30 cellular contexts compared by ENCODE assay signal in the genomic region with DNA sequence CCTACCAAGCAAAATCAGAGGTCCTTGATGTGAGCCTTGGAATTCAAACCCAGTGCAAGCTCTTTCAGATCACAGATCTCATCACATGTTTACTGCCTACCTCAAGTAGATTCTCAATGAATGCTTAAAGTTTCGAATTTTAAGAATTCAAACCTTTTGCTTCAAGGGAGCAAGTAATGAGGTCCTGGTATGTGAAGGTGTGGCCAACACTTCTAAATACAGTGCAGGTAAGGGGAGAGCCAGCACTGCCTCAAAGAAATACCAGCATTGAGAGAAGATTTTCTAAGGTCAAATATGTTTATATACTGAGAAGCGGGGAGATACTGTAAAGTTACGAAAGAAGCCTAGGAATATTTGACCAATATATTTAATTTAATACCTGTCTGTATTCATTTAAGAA. TPM values are rescaled to one million over a fixed set of nuclear protein-coding genes. Genes with fewer than 3 reads are reported as not detected.
"Had no signal": no experiment of that assay in that cellular context is flagged by ENCODE, and none has a peak within 500 bp of the region (broad histone marks: within the 10 kb centered on the region; RNA-seq: fewer than 3 reads in every experiment).

No MANE protein-coding gene starts in this region.

- H3K9ac ChIP-seq: parathyroid adenoma had no signal

- H3K9me3 ChIP-seq: ovary, psoas muscle, right lobe of liver, sigmoid colon, suprapubic skin, testis, tibial artery, transverse colon, upper lobe of left lung, vagina had no signal

- H3K9me3 Mint-ChIP-seq: naive B cell; naive thymus-derived CD8-positive, alpha-beta T cell; nephron progenitor cell; neural crest cell; stimulated activated memory B cell treated with anti-CD40 and anti-IgM and Interleukin-4, amounts not matched to agents 10 μg/mL and 1 μg/mL and 100 μg/mL, for 72 hours; stimulated activated naive CD8-positive, alpha-beta T cell treated with anti-CD3 and anti-CD28 coated beads, Interleukin-15, amount 100 ng/mL, for 72 hours had no signal

- H3K79me2 ChIP-seq: parathyroid adenoma had no signal

- FAIRE-seq: small intestine, urothelium cell line had no signal

- H3K27me3 ChIP-seq: ovary, right lobe of liver, sigmoid colon, suprapubic skin, testis, tibial artery, transverse colon, upper lobe of left lung, vagina had no signal

- H3K36me3 Mint-ChIP-seq: naive B cell; stimulated activated memory B cell treated with anti-CD40 and anti-IgM and Interleukin-4, amounts not matched to agents 10 μg/mL and 1 μg/mL and 100 μg/mL, for 72 hours had no signal

- H3K4me1 Mint-ChIP-seq: naive B cell; nephron progenitor cell; neural crest cell; stimulated activated memory B cell treated with anti-CD40 and anti-IgM and Interleukin-4, amounts not matched to agents 10 μg/mL and 1 μg/mL and 100 μg/mL, for 72 hours had no signal

- H3K27ac Mint-ChIP-seq: naive B cell; naive thymus-derived CD8-positive, alpha-beta T cell; nephron progenitor cell; progenitor cell of endocrine pancreas; stimulated activated memory B cell treated with anti-CD40 and anti-IgM and Interleukin-4, amounts not matched to agents 10 μg/mL and 1 μg/mL and 100 μg/mL, for 72 hours; stimulated activated naive CD8-positive, alpha-beta T cell treated with anti-CD3 and anti-CD28 coated beads, Interleukin-15, amount 100 ng/mL, for 72 hours had no signal

- H3K27ac ChIP-seq: ovary, parathyroid adenoma, psoas muscle, right lobe of liver, sigmoid colon, suprapubic skin, testis, tibial artery, transverse colon, upper lobe of left lung, vagina had no signal

- H3K4me1 ChIP-seq: parathyroid adenoma, psoas muscle, right lobe of liver, sigmoid colon, testis, tibial artery, upper lobe of left lung had no signal

- ATAC-seq: naive thymus-derived CD8-positive, alpha-beta T cell; psoas muscle; right cardiac atrium; right lobe of liver; stimulated activated memory B cell treated with anti-CD40 and anti-IgM and Interleukin-4, amounts not matched to agents 10 μg/mL and 1 μg/mL and 100 μg/mL, for 72 hours; stimulated activated naive CD8-positive, alpha-beta T cell treated with anti-CD3 and anti-CD28 coated beads, Interleukin-15, amount 100 ng/mL, for 72 hours; stimulated activated naive CD8-positive, alpha-beta T cell treated with anti-CD3 and anti-CD28 coated beads, Interleukin-15, Interleukin-2, amounts not matched to agents 100 U/mL and 50 U/mL, for 24 hours had no signal

- DNase-seq: naive B cell; naive thymus-derived CD8-positive, alpha-beta T cell; nephron progenitor cell; occipital lobe; ovary; posterior cingulate gyrus; psoas muscle; right cardiac atrium; right lobe of liver; sigmoid colon; small intestine; stimulated activated CD4-positive, alpha-beta T cell treated with anti-CD3 and anti-CD28 coated beads, Interleukin-15, amount 100 ng/mL, for 24 hours; stimulated activated CD4-positive, alpha-beta T cell treated with anti-CD3 and anti-CD28 coated beads, Interleukin-2, amount 100 ng/mL, for 24 hours; stimulated activated CD4-positive, alpha-beta T cell treated with anti-CD3 and anti-CD28 coated beads, Interleukin-2, amount 100 ng/mL, for 48 hours; stimulated activated CD4-positive, alpha-beta T cell treated with anti-CD3 and anti-CD28 coated beads, Interleukin-4, amount 100 ng/mL, for 24 hours; stimulated activated naive CD4-positive, alpha-beta T cell; stimulated activated naive CD8-positive, alpha-beta T cell treated with anti-CD3 and anti-CD28 coated beads, Interleukin-15, amount 100 ng/mL, for 72 hours; stimulated activated naive CD8-positive, alpha-beta T cell treated with anti-CD3 and anti-CD28 coated beads, Interleukin-15, Interleukin-2, amounts not matched to agents 100 U/mL and 50 U/mL, for 24 hours; substantia nigra; testis; tibial artery; transverse colon; upper lobe of left lung had no signal

- H3K27me3 Mint-ChIP-seq: progenitor cell of endocrine pancreas had no signal

- H3K36me3 ChIP-seq: ovary, right lobe of liver, sigmoid colon, suprapubic skin, tibial artery, transverse colon, upper lobe of left lung, vagina had no signal

- H3K4me3 ChIP-seq: ovary, psoas muscle, right lobe of liver, sigmoid colon, suprapubic skin, testis, tibial artery, transverse colon, upper lobe of left lung, vagina had no signal

- H2AFZ ChIP-seq: parathyroid adenoma had no signal

- H3K4me3 Mint-ChIP-seq: naive B cell; naive thymus-derived CD8-positive, alpha-beta T cell; nephron progenitor cell; neural crest cell; stimulated activated memory B cell treated with anti-CD40 and anti-IgM and Interleukin-4, amounts not matched to agents 10 μg/mL and 1 μg/mL and 100 μg/mL, for 72 hours; stimulated activated naive CD8-positive, alpha-beta T cell treated with anti-CD3 and anti-CD28 coated beads, Interleukin-15, amount 100 ng/mL, for 72 hours had no signal

RNA-seq across cellular contexts. Expression of a gene that starts 19.7 kb away (rescaled TPM):
- polyA plus RNA-seq: naive thymus-derived CD8-positive, alpha-beta T cell had no signal
